In genomic region chr11:112697779-112698178, GRCh38 we compare ENCODE assay signal across 17 cellular contexts.
DNase-seq lines count a peak whose midpoint lies in the region; ATAC-seq and TF ChIP-seq lines count a peak whose summit lies in the region.
"Had no signal": no experiment of that assay in that cellular context is flagged by ENCODE, and none has a peak within 500 bp of the region (broad histone marks: within the 10 kb centered on the region; RNA-seq: fewer than 3 reads in every experiment).

No MANE protein-coding gene starts in this region.

- H4K20me1 ChIP-seq in PC-3 (ENCODE audit: low read length) = no peaks in the 10 kb centered on the region

- 0 out of 2 replicates have a peak, but pooled peaks have one; percentile 4 for TF ChIP-seq CTCF in BJ (IDR thresholded peaks at IDR 0.05; ENCODE audit: insufficient read depth, low read depth, low read length)
- TF ChIP-seq CTCF in PC-3 (conservative IDR thresholded peaks at IDR 0.05; ENCODE audit: low read depth, low read length) = 0 out of 2 replicates have a peak, but pooled peaks have one; percentile 11
- peak; percentile 32 for TF ChIP-seq CTCF in chondrocyte (IDR thresholded peaks at IDR 0.05)
- peak; percentile 21 to 40 (median 38) for TF ChIP-seq CTCF in nephron (IDR thresholded peaks at IDR 0.05; ENCODE audit: unreplicated experiment in 3 of 3)
- TF ChIP-seq CTCF in ovary (IDR thresholded peaks at IDR 0.05) = no peak

- H3K4me1 Mint-ChIP-seq in chondrocyte (ENCODE audit: low read depth) (no peaks in the 10 kb centered on the region), nephron (peaks cover 33% of the 10 kb centered on the region)
- no peaks in the 10 kb centered on the region for H3K4me1 Mint-ChIP-seq in effector memory CD8-positive, alpha-beta T cell (ENCODE audit: low read depth in 2 of 2)
- H3K4me1 Mint-ChIP-seq: stimulated activated naive CD8-positive, alpha-beta T cell treated with anti-CD3 and anti-CD28 coated beads, Interleukin-15, amount 100 ng/mL, for 72 hours had no signal

- TF ChIP-seq EP300 in ovary (IDR thresholded peaks at IDR 0.05) = no peak

- H3K27ac Mint-ChIP-seq in chondrocyte (ENCODE audit: unreplicated experiment) = no peak overlapping the region
- H3K27ac Mint-ChIP-seq in nephron = peak overlapping the region; percentile 20 to 52 (median 24)
- H3K27ac Mint-ChIP-seq in effector memory CD8-positive, alpha-beta T cell = no peak overlapping the region
- H3K27ac Mint-ChIP-seq: activated CD4-positive, alpha-beta memory T cell treated with anti-CD3 and anti-CD28 coated beads, Interleukin-2, amount 10 ng/mL, durations not matched to agents 7 days and 5 days; activated naive CD4-positive, alpha-beta T cell treated with anti-CD3 and anti-CD28 coated beads, Interleukin-2, amount 50 U/mL, for 72 hours; T-helper 17 cell had no signal

- H3K36me3 ChIP-seq in BJ (ENCODE audit: control insufficient read depth, insufficient read depth, low read length) = no peaks in the 10 kb centered on the region
- no peaks in the 10 kb centered on the region for H3K36me3 ChIP-seq in PC-3 (ENCODE audit: low read depth, low read length)
- no peaks in the 10 kb centered on the region for H3K36me3 ChIP-seq in ovary
- H3K36me3 ChIP-seq: vagina had no signal

- H3K27me3 Mint-ChIP-seq in chondrocyte (ENCODE audit: low read depth) (peaks cover 19% of the 10 kb centered on the region), nephron (ENCODE audit: low read depth) (peaks cover 4% of the 10 kb centered on the region)
- H3K27me3 Mint-ChIP-seq in effector memory CD8-positive, alpha-beta T cell = peaks cover 9 to 63% of the 10 kb centered on the region in 2 donors

- no peaks in the 10 kb centered on the region for H3F3A ChIP-seq in PC-3 (ENCODE audit: low read length, unreplicated experiment)

- H3K27ac ChIP-seq in PC-3 (ENCODE audit: low read length) (no peak overlapping the region), ovary (no peak overlapping the region)
- H3K27ac ChIP-seq: vagina had no signal

- DNase-seq in BJ (ENCODE audit: low read depth) = no peak
- no peak for DNase-seq in PC-3
- DNase-seq in chondrocyte (ENCODE audit: low spot score) = no peak
- no peak for DNase-seq in RKO (ENCODE audit: low spot score)
- no peak for DNase-seq in ovary
- DNase-seq in effector memory CD8-positive, alpha-beta T cell = no peak
- DNase-seq: activated CD4-positive, alpha-beta memory T cell treated with anti-CD3 and anti-CD28 coated beads, Interleukin-2, amount 10 ng/mL, durations not matched to agents 7 days and 5 days; activated T-cell treated with anti-CD3 and anti-CD28 coated beads, Interleukin-2, amount 50 U/mL, for 48 hours; foreskin fibroblast; NCI-H187; SIG-M5; stimulated activated naive CD8-positive, alpha-beta T cell treated with anti-CD3 and anti-CD28 coated beads, Interleukin-15, amount 100 ng/mL, for 72 hours; T-helper 17 cell had no signal

- intact Hi-C loops in PC-3 (cut with micrococcal nuclease) (no loop called here), ovary (cut with DNase I) (no loop called here)

- H3K27me3 ChIP-seq in BJ (ENCODE audit: control insufficient read depth, insufficient read depth, low read length) (no peaks in the 10 kb centered on the region), PC-3 (ENCODE audit: low read length) (no peaks in the 10 kb centered on the region), ovary (no peaks in the 10 kb centered on the region)
- H3K27me3 ChIP-seq: vagina had no signal

- no peaks in the 10 kb centered on the region for H3K79me2 ChIP-seq in PC-3 (ENCODE audit: low read length)

- no peaks in the 10 kb centered on the region for H3K9me2 ChIP-seq in PC-3 (replicated peaks; ENCODE audit: low read length)

- H3K4me3 ChIP-seq in BJ (ENCODE audit: low read depth, low read length) (no peak overlapping the region), PC-3 (ENCODE audit: low read length) (no peak overlapping the region), ovary (no peak overlapping the region)
- H3K4me3 ChIP-seq: vagina had no signal

- ATAC-seq in PC-3 (no peak), HG02678 (IDR thresholded peaks at IDR 0.05; ENCODE audit: unreplicated experiment) (no peak)
- no peak for ATAC-seq in effector memory CD8-positive, alpha-beta T cell (replicated peaks)
- ATAC-seq: activated naive CD4-positive, alpha-beta T cell treated with anti-CD3 and anti-CD28 coated beads, Interleukin-2, amount 50 U/mL, for 72 hours; stimulated activated naive CD8-positive, alpha-beta T cell treated with anti-CD3 and anti-CD28 coated beads, Interleukin-15, amount 100 ng/mL, for 72 hours; T-helper 17 cell had no signal

- CTCF ChIA-PET in BJ (lab: Yijun Ruan, JAX) = no interaction called here
- CTCF ChIA-PET in PC-3 (lab: Charles Lee) = no interaction called here

- POLR2A ChIA-PET in BJ (lab: Charles Lee) (no interaction called here), PC-3 (lab: Charles Lee; ENCODE audit: unreplicated experiment) (no interaction called here)

- H3K9ac ChIP-seq in PC-3 (ENCODE audit: low read length) = no peak overlapping the region

- no peak overlapping the region for H3K4me2 ChIP-seq in PC-3 (ENCODE audit: low read length)

- H3K4me1 ChIP-seq in PC-3 (ENCODE audit: insufficient read depth, low read length) (no peaks in the 10 kb centered on the region), ovary (ENCODE audit: insufficient read depth) (no peaks in the 10 kb centered on the region)
- H3K4me1 ChIP-seq: vagina had no signal

- H3K9me3 Mint-ChIP-seq in chondrocyte (ENCODE audit: low read depth) (no peaks in the 10 kb centered on the region), nephron (peaks cover 5% of the 10 kb centered on the region)
- H3K9me3 Mint-ChIP-seq in effector memory CD8-positive, alpha-beta T cell = peaks cover 0 to 2% of the 10 kb centered on the region in 2 donors
- H3K9me3 Mint-ChIP-seq: activated CD4-positive, alpha-beta memory T cell treated with anti-CD3 and anti-CD28 coated beads, Interleukin-2, amount 10 ng/mL, durations not matched to agents 7 days and 5 days; activated naive CD4-positive, alpha-beta T cell treated with anti-CD3 and anti-CD28 coated beads, Interleukin-2, amount 50 U/mL, for 72 hours had no signal

- no TSS peak for BruUV-seq in PC-3 (replicated peaks; lab: Mats Ljungman, UMichigan)

- no peak overlapping the region for H2AFZ ChIP-seq in PC-3 (ENCODE audit: low read length)

- WGBS in ovary, 3 donors = 21 to 38% (median 29%) methylated on average over 2 of the region's 2 CpGs

- H3K4me3 Mint-ChIP-seq in chondrocyte (ENCODE audit: unreplicated experiment) = no peak overlapping the region
- H3K4me3 Mint-ChIP-seq in nephron = no peak overlapping the region
- no peak overlapping the region for H3K4me3 Mint-ChIP-seq in effector memory CD8-positive, alpha-beta T cell
- H3K4me3 Mint-ChIP-seq: activated CD4-positive, alpha-beta memory T cell treated with anti-CD3 and anti-CD28 coated beads, Interleukin-2, amount 10 ng/mL, durations not matched to agents 7 days and 5 days; stimulated activated naive CD8-positive, alpha-beta T cell treated with anti-CD3 and anti-CD28 coated beads, Interleukin-15, amount 100 ng/mL, for 72 hours; T-helper 17 cell had no signal

- no peak for TF ChIP-seq POLR2A in ovary (IDR thresholded peaks at IDR 0.05)

- H3K9me3 ChIP-seq in PC-3 (ENCODE audit: low read length) (no peaks in the 10 kb centered on the region), ovary (no peaks in the 10 kb centered on the region)
- H3K9me3 ChIP-seq: vagina had no signal

- H3K36me3 Mint-ChIP-seq in chondrocyte (ENCODE audit: low read depth) = no peaks in the 10 kb centered on the region
- H3K36me3 Mint-ChIP-seq in nephron (ENCODE audit: low read depth) = no peaks in the 10 kb centered on the region
- H3K36me3 Mint-ChIP-seq in effector memory CD8-positive, alpha-beta T cell (ENCODE audit: insufficient read depth) = no peaks in the 10 kb centered on the region
- H3K36me3 Mint-ChIP-seq: activated naive CD4-positive, alpha-beta T cell treated with anti-CD3 and anti-CD28 coated beads, Interleukin-2, amount 50 U/mL, for 72 hours had no signal

Comparison
In these comparisons a context has a peak if more than half of its experiments do, and no peak if none do; other contexts are left out.
1. CTCF ChIP-seq: peak in BJ (single experiment), PC-3 (single experiment), chondrocyte (single experiment) and nephron (3 of 3); none in ovary (0 of 3).
2. H3K27ac Mint-ChIP-seq: peak in nephron (3 of 3); none in chondrocyte (single experiment) and effector memory CD8-positive, alpha-beta T cell (0 of 2).